In the genomic region with DNA sequence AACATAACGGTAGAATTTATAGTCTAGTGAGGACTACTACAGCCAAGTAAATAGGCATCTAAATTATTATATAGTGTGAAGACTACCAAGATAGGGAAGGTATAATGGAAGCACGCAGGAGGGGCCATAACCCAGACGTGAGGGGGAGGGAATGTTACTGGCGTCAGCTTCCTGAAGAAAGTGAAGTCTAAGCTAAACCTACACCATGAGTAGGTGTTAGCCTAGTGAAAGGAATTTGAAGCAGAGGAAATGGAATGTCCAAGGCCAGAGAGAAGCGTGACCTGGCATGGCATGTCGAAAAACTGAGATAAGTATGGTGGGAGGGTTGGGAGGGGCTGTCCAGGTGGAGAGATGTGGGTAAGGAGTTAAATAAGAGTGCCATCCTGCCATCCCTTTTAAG, we compare ENCODE assay signal across 25 cellular contexts.
DNase-seq lines count a peak whose midpoint lies in the region; ATAC-seq, FAIRE-seq and TF ChIP-seq lines count a peak whose summit lies in the region.
"Had no signal": no experiment of that assay in that cellular context is flagged by ENCODE, and none has a peak within 500 bp of the region (broad histone marks: within the 10 kb centered on the region; RNA-seq: fewer than 3 reads in every experiment).

No MANE protein-coding gene starts in this region.

- TF ChIP-seq RAD21 in K562 (CRISPR knock-in tag; conservative IDR thresholded peaks at IDR 0.05 in 1 of 2, IDR thresholded peaks at IDR 0.05 in 1 of 2) = no peak

- H3K36me3 Mint-ChIP-seq in neural progenitor cell = no peaks in the 10 kb centered on the region
- H3K36me3 Mint-ChIP-seq: CD4-positive, CD25-positive, alpha-beta regulatory T cell; CD8-positive, alpha-beta memory T cell; IgD-negative memory B cell had no signal

- H3K4me2 ChIP-seq in K562 (ENCODE audit: insufficient read depth, low read length) (peak overlapping the region; percentile 37), neural progenitor cell (no peak overlapping the region), hepatocyte (no peak overlapping the region)

- POLR2A ChIA-PET in K562 (lab: Yijun Ruan, JAX) = interaction anchor here (0.6 to 1.4 kb wide), 2 partner anchors 11 to 20 kb away, joined by 3 read pairs; no protein-coding TSS in a partner anchor

- H3K79me2 ChIP-seq in K562 (ENCODE audit: control insufficient read depth, insufficient read depth, low read length) = no peaks in the 10 kb centered on the region
- no peaks in the 10 kb centered on the region for H3K79me2 ChIP-seq in neural progenitor cell (ENCODE audit: low read depth)
- no peaks in the 10 kb centered on the region for H3K79me2 ChIP-seq in hepatocyte

- no peaks in the 10 kb centered on the region for H3K4me1 Mint-ChIP-seq in neural progenitor cell
- H3K4me1 Mint-ChIP-seq: CD4-positive, CD25-positive, alpha-beta regulatory T cell; CD8-positive, alpha-beta memory T cell had no signal

- H3K9me3 ChIP-seq in RWPE2 (ENCODE audit: severe bottlenecking) (no peaks in the 10 kb centered on the region), K562 (replicated peaks; ENCODE audit: control insufficient read depth, insufficient read depth, low read depth, low read length) (no peaks in the 10 kb centered on the region), neural progenitor cell (ENCODE audit: low read depth) (no peaks in the 10 kb centered on the region), hepatocyte (ENCODE audit: low read depth) (no peaks in the 10 kb centered on the region)
- H3K9me3 ChIP-seq: BE2C, Caco-2 had no signal

- TF ChIP-seq EP300 in K562 (IDR thresholded peaks at IDR 0.05; ENCODE audit: low read length) = no peak

- in situ Hi-C loops in K562 (cut with MboI) = no loop called here

- no peak for TF ChIP-seq CTCF in RWPE2 (IDR thresholded peaks at IDR 0.05; ENCODE audit: poor library complexity, severe bottlenecking)
- TF ChIP-seq CTCF in K562 (IDR thresholded peaks at IDR 0.05 in 2 of 3, conservative IDR thresholded peaks at IDR 0.05 in 1 of 3; ENCODE audit: insufficient read depth in 2 of 3, low read depth in 1 of 3, low read length in 3 of 3) = no peak
- no peak for TF ChIP-seq CTCF in neural progenitor cell (IDR thresholded peaks at IDR 0.05)
- TF ChIP-seq CTCF in hepatocyte (IDR thresholded peaks at IDR 0.05; ENCODE audit: poor library complexity) = no peak

- no peak for DNase-seq in RWPE2 (ENCODE audit: low spot score)
- DNase-seq in K562 (ENCODE audit: extremely low read depth in 1 of 4, low spot score in 3 of 4) = peak in 1 of 4 experiments; percentile 34
- DNase-seq in left kidney (ENCODE audit: low read depth, low spot score) = peak; percentile 58
- DNase-seq in neural progenitor cell (ENCODE audit: low spot score) = no peak
- DNase-seq in NCI-H1436 treated with DMSO at 0.1 percent for 48 hours (lab: John Stamatoyannopoulos, UW) = no peak
- DNase-seq in mesenteric fat pad (ENCODE audit: low spot score) = no peak
- DNase-seq in hepatocyte (ENCODE audit: low spot score) = no peak
- no peak for DNase-seq in EL
- DNase-seq: ACHN; BE2C; C1 segment of cervical spinal cord; Caco-2; CD4-positive, CD25-positive, alpha-beta regulatory T cell; CD8-positive, alpha-beta memory T cell; GDM1; GOT3; H7; HFFc6 had no signal

- no peak for TF ChIP-seq POLR2A in K562 (conservative IDR thresholded peaks at IDR 0.05)

- BruUV-seq in K562 (replicated peaks; lab: Mats Ljungman, UMichigan) = no TSS peak

- peaks cover 5% of the 10 kb centered on the region for H3K9me3 Mint-ChIP-seq in neural progenitor cell
- H3K9me3 Mint-ChIP-seq: IgD-negative memory B cell had no signal

- H3K27me3 ChIP-seq in RWPE2 (ENCODE audit: insufficient read depth, poor library complexity, severe bottlenecking) (no peaks in the 10 kb centered on the region), K562 (ENCODE audit: control insufficient read depth in 2 of 2, insufficient read depth in 2 of 2, low read length in 2 of 2) (no peaks in the 10 kb centered on the region), neural progenitor cell (no peaks in the 10 kb centered on the region), hepatocyte (no peaks in the 10 kb centered on the region)
- H3K27me3 ChIP-seq: BE2C had no signal

- intact Hi-C loops in K562 (cut with micrococcal nuclease) = no loop called here

- CTCF ChIA-PET in K562 (lab: Yijun Ruan, JAX; ENCODE audit: low intra/inter-chr PET ratio) = no interaction called here

- ATAC-seq in RWPE2 (ENCODE audit: low read depth) = peak; percentile 10; the same call in 1 of the 3 replicates
- peak; percentile 63 for ATAC-seq in K562
- ATAC-seq: HCT116, HepG2 had no signal

- no peak overlapping the region for H3K4me3 Mint-ChIP-seq in neural progenitor cell
- H3K4me3 Mint-ChIP-seq: CD4-positive, CD25-positive, alpha-beta regulatory T cell; CD8-positive, alpha-beta memory T cell; HFFc6; IgD-negative memory B cell had no signal

- H3F3A ChIP-seq in neural progenitor cell (ENCODE audit: low read depth) = no peaks in the 10 kb centered on the region

- H4K20me1 ChIP-seq in K562 (replicated peaks; ENCODE audit: control insufficient read depth, insufficient read depth, low read length) = no peaks in the 10 kb centered on the region
- no peaks in the 10 kb centered on the region for H4K20me1 ChIP-seq in neural progenitor cell (ENCODE audit: low read depth)
- no peaks in the 10 kb centered on the region for H4K20me1 ChIP-seq in hepatocyte (ENCODE audit: insufficient read depth, poor library complexity, severe bottlenecking)

- H3K9me2 ChIP-seq in hepatocyte (replicated peaks; ENCODE audit: insufficient read depth) = no peaks in the 10 kb centered on the region

- H2AFZ ChIP-seq in K562 (ENCODE audit: low read depth, low read length) (peak overlapping the region; percentile 75), neural progenitor cell (replicated peaks) (no peak overlapping the region), hepatocyte (no peak overlapping the region)

- peak; percentile 44 for FAIRE-seq in K562 (lab: Jason Lieb, UNC)
- FAIRE-seq: A204.1, D721Med, GM12892, GM18507, HepG2 had no signal

- H3K9ac ChIP-seq in K562 (ENCODE audit: insufficient read depth in 1 of 2, low read depth in 2 of 2, low read length in 2 of 2) (peak overlapping the region in 1 of 2 experiments; percentile 15; a peak in 1 of 4 replicates), neural progenitor cell (no peak overlapping the region)

- no peaks in the 10 kb centered on the region for H3K9me1 ChIP-seq in K562 (ENCODE audit: control insufficient read depth, insufficient read depth, low read length)

- peaks cover 3% of the 10 kb centered on the region for H3K27me3 Mint-ChIP-seq in neural progenitor cell (ENCODE audit: insufficient read depth, low read depth)
- H3K27me3 Mint-ChIP-seq: CD4-positive, CD25-positive, alpha-beta regulatory T cell had no signal

- H3K36me3 ChIP-seq in RWPE2 (ENCODE audit: low read depth) (no peaks in the 10 kb centered on the region), K562 (ENCODE audit: control insufficient read depth, insufficient read depth, low read length) (no peaks in the 10 kb centered on the region), neural progenitor cell (no peaks in the 10 kb centered on the region), hepatocyte (replicated peaks; ENCODE audit: insufficient read depth, low read depth) (no peaks in the 10 kb centered on the region)
- H3K36me3 ChIP-seq: BE2C had no signal

- H3K4me1 ChIP-seq in RWPE2 (ENCODE audit: insufficient read depth, poor library complexity, severe bottlenecking) (no peaks in the 10 kb centered on the region), K562 (replicated peaks in 1 of 2; ENCODE audit: control insufficient read depth in 2 of 2, insufficient read depth in 2 of 2, low read length in 2 of 2) (peaks cover 14 to 42% of the 10 kb centered on the region in 2 experiments; a peak in 4 of 5 replicates), neural progenitor cell (no peaks in the 10 kb centered on the region), hepatocyte (ENCODE audit: insufficient read depth) (no peaks in the 10 kb centered on the region)
- H3K4me1 ChIP-seq: BE2C, Caco-2 had no signal

- 19% methylated on average over 6 of the region's 6 CpGs for WGBS in K562 (ENCODE audit: insufficient coverage, low coverage, missing lambda C conversion rate)
- WGBS in hepatocyte (ENCODE audit: low lambda C conversion rate, missing lambda C conversion rate) = 84% methylated on average over 6 of the region's 6 CpGs

- H3K27ac Mint-ChIP-seq in neural progenitor cell = peak overlapping the region; percentile 16
- H3K27ac Mint-ChIP-seq: CD4-positive, CD25-positive, alpha-beta regulatory T cell; CD8-positive, alpha-beta memory T cell; HFFc6; IgD-negative memory B cell had no signal

- H3K27ac ChIP-seq in RWPE2 (ENCODE audit: poor library complexity, severe bottlenecking) = no peak overlapping the region
- H3K27ac ChIP-seq in K562 (ENCODE audit: extremely low read depth, low read depth, low read length) = peak overlapping the region; percentile 60
- H3K27ac ChIP-seq in neural progenitor cell = no peak overlapping the region
- no peak overlapping the region for H3K27ac ChIP-seq in hepatocyte

- H3K4me3 ChIP-seq in RWPE2 (ENCODE audit: severe bottlenecking) (no peak overlapping the region), K562 (no peak overlapping the region), neural progenitor cell (no peak overlapping the region), hepatocyte (no peak overlapping the region)

TF ChIP-seq in K562, 482 proteins besides CTCF, POLR2A, EP300 and RAD21:
- 0 out of 2 replicates have a peak, but pooled peaks have one; percentile 16 for TF ChIP-seq EGR1 (conservative IDR thresholded peaks at IDR 0.05)
- peak in 1 of 3 experiments; percentile 58 for TF ChIP-seq YY1 (IDR thresholded peaks at IDR 0.05; ENCODE audit: borderline replicate concordance in 1 of 3, control insufficient read depth in 1 of 3, extremely low read depth in 1 of 3, insufficient read depth in 3 of 3, insufficient read length in 1 of 3, insufficient replicate concordance in 2 of 3, low read depth in 1 of 3, low read length in 2 of 3)
- TF ChIP-seq ZNF584 (CRISPR knock-in tag; IDR thresholded peaks at IDR 0.05; ENCODE audit: low read depth) = no peak
- no peak for TF ChIP-seq L3MBTL2 (IDR thresholded peaks at IDR 0.05)
- peak; percentile 7; the same call in 1 of the 2 replicates for TF ChIP-seq CBFA2T3 (IDR thresholded peaks at IDR 0.05)
